In the genomic region with DNA sequence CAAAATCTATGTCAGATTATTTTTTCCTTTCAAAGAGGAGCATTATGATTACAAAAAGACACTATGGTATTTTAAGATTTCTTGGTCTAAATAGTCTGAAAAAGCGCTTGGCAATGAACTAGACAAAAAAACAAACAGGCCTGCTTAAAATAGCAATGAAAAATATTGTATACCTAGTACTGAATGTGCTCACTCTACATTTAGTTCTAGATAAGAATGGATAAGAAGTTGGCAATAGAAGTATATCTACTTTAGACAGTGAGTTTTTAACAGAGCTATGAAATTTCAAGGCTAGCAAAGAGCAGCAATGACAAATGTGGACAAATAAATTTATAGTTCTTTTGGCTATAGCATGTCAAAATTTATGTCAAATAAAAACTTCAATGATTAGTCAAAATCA, we compare ENCODE assay signal across 27 cellular contexts.
"Had no signal": no experiment of that assay in that cellular context is flagged by ENCODE, and none has a peak within 500 bp of the region (broad histone marks: within the 10 kb centered on the region; RNA-seq: fewer than 3 reads in every experiment).

No MANE protein-coding gene starts in this region.

- H3K9ac ChIP-seq: KMS-11 had no signal

- H3K27me3 Mint-ChIP-seq: activated naive CD8-positive, alpha-beta T cell treated with anti-CD3 and anti-CD28 coated beads, Interleukin-2, amount 10 ng/mL, durations not matched to agents 7 days and 5 days had no signal

- H3K4me2 ChIP-seq: KMS-11 had no signal

- H3K4me3 Mint-ChIP-seq: activated CD8-positive, alpha-beta T cell treated with anti-CD3 and anti-CD28 coated beads, Interleukin-2, amount 10 ng/mL, durations not matched to agents 7 days and 5 days; activated naive CD8-positive, alpha-beta T cell treated with anti-CD3 and anti-CD28 coated beads, Interleukin-2, amount 10 ng/mL, durations not matched to agents 7 days and 5 days; T-helper 1 cell treated with Interleukin-12 subunit alpha and Interleukin-12 subunit beta and Interleukin-4 antibody, amounts not matched to agents 30 μg/mL and 1 μg/mL, for 36 hours; WTC11 had no signal

- H3K27me3 ChIP-seq: adrenal gland had no signal

- H3K27ac ChIP-seq: adrenal gland, KMS-11 had no signal

- H3K4me1 Mint-ChIP-seq: activated naive CD8-positive, alpha-beta T cell treated with anti-CD3 and anti-CD28 coated beads, Interleukin-2, amount 10 ng/mL, durations not matched to agents 7 days and 5 days; WTC11 had no signal

- DNase-seq: activated CD4-positive, alpha-beta T cell treated with anti-CD3 and anti-CD28 coated beads for 48 hours; activated CD4-positive, alpha-beta T cell treated with anti-CD3 and anti-CD28 coated beads, Interleukin-2, amount 50 U/mL, for 4 hours; activated CD4-positive, CD25-positive, alpha-beta regulatory T cell treated with anti-CD3 and anti-CD28 coated beads, Interleukin-2, amount 50 U/mL, for 72 hours; activated CD8-positive, alpha-beta memory T cell treated with anti-CD3 and anti-CD28 coated beads, Interleukin-2, amount 50 U/mL, for 48 hours; activated CD8-positive, alpha-beta T cell treated with anti-CD3 and anti-CD28 coated beads, Interleukin-2, amount 10 ng/mL, durations not matched to agents 7 days and 5 days; activated naive CD4-positive, alpha-beta T cell treated with anti-CD3 and anti-CD28 coated beads, Interleukin-2, amount 50 U/mL, for 16 hours; activated naive CD8-positive, alpha-beta T cell treated with anti-CD3 and anti-CD28 coated beads, Interleukin-2, amount 10 ng/mL, durations not matched to agents 7 days and 5 days; activated T-cell treated with anti-CD3 and anti-CD28 coated beads, Interleukin-2, amount 50 U/mL, for 1 hour; adrenal gland; anterior cingulate cortex; NCI-H1092; NCI-H1417 treated with DMSO at 0.1 percent for 48 hours; NCI-H1694; NCI-H2029; NCI-H2107; NCI-H2171 treated with DMSO at 0.1 percent for 48 hours; NCI-H345; NCI-H510A; NCI-H526 treated with DMSO at 0.1 percent for 48 hours; NCI-H82; RPMI8226; SHP77; T-helper 9 cell had no signal

- H3K36me3 ChIP-seq: adrenal gland had no signal

- H3K4me3 ChIP-seq: adrenal gland had no signal

- ATAC-seq: activated CD8-positive, alpha-beta T cell treated with anti-CD3 and anti-CD28 coated beads, Interleukin-2, amount 10 ng/mL, durations not matched to agents 7 days and 5 days; Panc1; WTC11 had no signal

- H3K27ac Mint-ChIP-seq: activated CD8-positive, alpha-beta T cell treated with anti-CD3 and anti-CD28 coated beads, Interleukin-2, amount 10 ng/mL, durations not matched to agents 7 days and 5 days; activated naive CD8-positive, alpha-beta T cell treated with anti-CD3 and anti-CD28 coated beads, Interleukin-2, amount 10 ng/mL, durations not matched to agents 7 days and 5 days; T-helper 1 cell treated with Interleukin-12 subunit alpha and Interleukin-12 subunit beta and Interleukin-4 antibody, amounts not matched to agents 30 μg/mL and 1 μg/mL, for 36 hours; WTC11 had no signal

- H3K9me3 Mint-ChIP-seq: activated naive CD8-positive, alpha-beta T cell treated with anti-CD3 and anti-CD28 coated beads, Interleukin-2, amount 10 ng/mL, durations not matched to agents 7 days and 5 days; T-helper 1 cell treated with Interleukin-12 subunit alpha and Interleukin-12 subunit beta and Interleukin-4 antibody, amounts not matched to agents 30 μg/mL and 1 μg/mL, for 36 hours; WTC11 had no signal
